In the genomic region with DNA sequence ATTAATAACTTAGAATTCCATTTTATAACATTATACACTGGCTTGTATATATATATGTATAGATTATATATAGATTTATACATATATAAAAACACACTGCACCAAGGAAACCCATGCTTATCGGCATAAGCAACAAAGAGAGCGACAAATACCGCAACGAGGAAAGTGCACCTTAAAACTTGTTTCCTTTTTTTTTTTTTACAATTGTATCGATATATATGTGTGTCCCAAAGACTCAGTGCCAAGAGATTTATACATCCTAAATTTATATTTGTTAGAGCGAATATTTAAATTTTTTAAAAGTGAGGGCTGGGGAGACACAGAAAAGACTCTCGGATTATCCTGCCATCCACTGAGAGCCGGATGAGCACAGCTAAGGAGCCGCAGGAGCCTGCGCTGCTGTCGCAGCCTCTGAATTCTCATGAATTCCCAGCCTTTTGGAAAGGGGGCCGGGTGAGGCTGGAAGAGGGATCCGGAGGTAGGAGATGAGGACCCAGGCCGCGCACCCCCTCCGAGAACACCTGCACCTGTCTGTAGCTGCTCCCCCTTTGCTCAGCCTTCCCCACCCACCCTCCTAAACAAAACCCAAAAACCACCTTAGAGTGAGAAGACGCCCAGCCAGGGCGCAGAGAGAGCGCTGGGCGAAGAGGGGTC, we compare ENCODE assay signal across 13 cellular contexts. TPM values are rescaled to one million over a fixed set of nuclear protein-coding genes. Genes with fewer than 3 reads are reported as not detected.
A peak's percentile ranks its signal among the peaks of the same experiment; 100 is the strongest.
DNase-seq lines count a peak whose midpoint lies in the region; ATAC-seq and TF ChIP-seq lines count a peak whose summit lies in the region.
"Had no signal": no experiment of that assay in that cellular context is flagged by ENCODE, and none has a peak within 500 bp of the region (broad histone marks: within the 10 kb centered on the region; RNA-seq: fewer than 3 reads in every experiment).

No MANE protein-coding gene starts in this region.

- ATAC-seq in naive B cell (ENCODE audit: low read depth in 2 of 2): no peak
- no peak for ATAC-seq in GM21515 (IDR thresholded peaks at IDR 0.05; ENCODE audit: unreplicated experiment)
- ATAC-seq in sciatic nerve: no peak

- WGBS in testis, 2 donors: 8 to 16% methylated on average over 11 to 20 of the region's 20 CpGs

- TF ChIP-seq POLR2A in testis (IDR thresholded peaks at IDR 0.05): no peak

- H3K36me3 ChIP-seq in cardiac muscle cell (no peaks in the 10 kb centered on the region), testis (ENCODE audit: low read depth, missing control alignments) (no peaks in the 10 kb centered on the region)

- no peaks in the 10 kb centered on the region for H3K4me1 ChIP-seq in cardiac muscle cell (ENCODE audit: low read depth)
- H3K4me1 ChIP-seq in testis: no peaks in the 10 kb centered on the region

- H3K4me1 Mint-ChIP-seq in naive B cell: peaks cover 27 to 52% (median 44%) of the 10 kb centered on the region in 3 donors

- intact Hi-C loops in cardiac septum (cut with DNase I): no loop called here
- intact Hi-C loops in testis (cut with DNase I; ENCODE audit: low total_unique reads): no loop called here
- intact Hi-C loops in sciatic nerve (cut with DNase I): no loop called here

- H3K9me3 Mint-ChIP-seq in naive B cell: peaks cover 6 to 38% (median 12%) of the 10 kb centered on the region in 7 donors
- H3K9me3 Mint-ChIP-seq: activated B cell treated with CpG ODN at 0.5 μM for 24 hours had no signal

- H3K4me3 ChIP-seq in cardiac muscle cell: peak overlapping the region; percentile 33
- peak overlapping the region; percentile 37 to 55 for H3K4me3 ChIP-seq in testis

- H3K27ac Mint-ChIP-seq in naive B cell: peak overlapping the region in 2 of 6 donors; percentile 43 to 93
- H3K27ac Mint-ChIP-seq: activated B cell treated with CpG ODN at 0.5 μM for 24 hours had no signal

- H3K4me3 Mint-ChIP-seq in naive B cell: peak overlapping the region; percentile 23 to 79 (median 58)

- no peak overlapping the region for H3K27ac ChIP-seq in cardiac muscle cell
- no peak overlapping the region for H3K27ac ChIP-seq in testis
- H3K27ac ChIP-seq in substantia nigra (ENCODE audit: low read depth, low read length, poor library complexity, severe bottlenecking): no peak overlapping the region

- TF ChIP-seq CTCF in cardiac muscle cell (IDR thresholded peaks at IDR 0.05; ENCODE audit: low read depth, low read length): no peak
- no peak for TF ChIP-seq CTCF in testis (IDR thresholded peaks at IDR 0.05)

- H3K27me3 ChIP-seq in cardiac muscle cell: peaks cover 100% of the 10 kb centered on the region
- H3K27me3 ChIP-seq in testis: no peaks in the 10 kb centered on the region

- H3K27me3 Mint-ChIP-seq in naive B cell: peaks cover 62 to 88% (median 76%) of the 10 kb centered on the region in 3 donors

- H3K9me3 ChIP-seq in cardiac muscle cell (ENCODE audit: low read depth) (no peaks in the 10 kb centered on the region), testis (no peaks in the 10 kb centered on the region)

- peaks cover 15 to 41% of the 10 kb centered on the region in 2 donors for H3K36me3 Mint-ChIP-seq in naive B cell

- DNase-seq in cardiac muscle cell (ENCODE audit: low read depth in 1 of 2, low spot score in 1 of 2) (no peak), cardiac septum (ENCODE audit: low spot score) (no peak), astrocyte of the hippocampus (ENCODE audit: low read depth, low spot score) (peak; percentile 38), naive B cell (no peak), testis (no peak), substantia nigra (lab: John Stamatoyannopoulos, UW) (no peak), sciatic nerve (ENCODE audit: low spot score) (no peak)
- DNase-seq: activated B cell treated with CpG ODN at 0.5 μM for 24 hours, AML-193, NCI-H1105, NCI-H510A treated with DMSO at 0.1 percent for 48 hours had no signal

RNA-seq across cellular contexts. Expression of a gene that starts 5.2 kb away (rescaled TPM):
- total RNA-seq in cardiac muscle cell: 0.04 and 0.12 TPM in 2 replicates
- 0.27 TPM in 1 of 2 replicates, not detected in the other for polyA plus RNA-seq in cardiac muscle cell
- 0.08 TPM for total RNA-seq in cardiac septum
- polyA plus RNA-seq in naive B cell (ENCODE audit: low read depth in 6 of 6): not detected
- total RNA-seq in testis: 1 to 10 TPM; 3.5 to 5.1 TPM
- 1.2 TPM for polyA plus RNA-seq in testis (ENCODE audit: insufficient read depth, low read depth, low replicate concordance)
- total RNA-seq in sciatic nerve: not detected
- total RNA-seq: activated B cell treated with CpG ODN at 0.5 μM for 24 hours, left lobe of liver had no signal
